8 cellular contexts compared by ENCODE assay signal in genomic region chr2:159030674-159031380, GRCh38.
DNase-seq lines count a peak whose midpoint lies in the region; ATAC-seq and TF ChIP-seq lines count a peak whose summit lies in the region.
"Had no signal": no experiment of that assay in that cellular context is flagged by ENCODE, and none has a peak within 500 bp of the region (broad histone marks: within the 10 kb centered on the region; RNA-seq: fewer than 3 reads in every experiment).

No MANE protein-coding gene starts in this region.

- H3K4me3 ChIP-seq in mesenchymal stem cell (ENCODE audit: insufficient read depth in 1 of 2, low read depth in 1 of 2, low read length in 2 of 2), result no peak overlapping the region
- no peak overlapping the region for H3K4me3 ChIP-seq in aorta (ENCODE audit: low read length in 2 of 2)

- H3K4me3 Mint-ChIP-seq in endothelial cell (ENCODE audit: unreplicated experiment), result no peak overlapping the region

- peak overlapping the region; percentile 60 to 79 for H3K18ac ChIP-seq in mesenchymal stem cell (ENCODE audit: low read depth in 1 of 2, low read length in 2 of 2)

- no peak overlapping the region for H3K23ac ChIP-seq in mesenchymal stem cell (ENCODE audit: low read length in 2 of 2)

- DNase-seq in NCI-H69 (lab: John Stamatoyannopoulos, UW) (peak; percentile 2), endothelial cell (ENCODE audit: low spot score) (no peak), mesenchymal stem cell (peak; percentile 90), aorta (peak in 1 of 2 donors; percentile 58), NCI-H748 (lab: John Stamatoyannopoulos, UW; ENCODE audit: unreplicated experiment) (no peak), SHP77 treated with DMSO at 0.1 percent for 48 hours (lab: John Stamatoyannopoulos, UW) (no peak)
- DNase-seq: activated T-cell treated with anti-CD3 and anti-CD28 coated beads, Interleukin-2, amount 50 U/mL, for 48 hours had no signal

- H3K36me3 Mint-ChIP-seq in endothelial cell (ENCODE audit: low read depth, unreplicated experiment), result peaks cover 12% of the 10 kb centered on the region

- H3K4ac ChIP-seq in mesenchymal stem cell (ENCODE audit: low read depth in 1 of 2, low read length in 2 of 2), result peak overlapping the region; percentile 0 to 49

- peaks cover 14% of the 10 kb centered on the region for H3K4me1 ChIP-seq in mesenchymal stem cell (ENCODE audit: control insufficient read depth, insufficient read depth, low read depth, low read length)
- peaks cover 7 to 20% of the 10 kb centered on the region in 2 donors for H3K4me1 ChIP-seq in aorta (ENCODE audit: control insufficient read depth in 1 of 2, insufficient read depth in 2 of 2, low read length in 2 of 2)

- intact Hi-C loops in aorta (cut with DNase I), result loop anchor here in 1 of 2 donors (5.0 kb wide), 1 partner anchor 64 kb away; the partner anchor contains the start of gene TANC1

- no peak overlapping the region for H2AFZ ChIP-seq in mesenchymal stem cell (ENCODE audit: low read depth, low read length)

- peak; percentile 86 for ATAC-seq in aorta (ENCODE audit: low FRiP score)
- ATAC-seq in HG03097 (IDR thresholded peaks at IDR 0.05; ENCODE audit: low FRiP score, unreplicated experiment), result no peak

- no peak overlapping the region for H2BK5ac ChIP-seq in mesenchymal stem cell (ENCODE audit: low read depth, low read length, poor library complexity, severe bottlenecking)

- peak overlapping the region in 1 of 2 experiments; percentile 60 for H2BK12ac ChIP-seq in mesenchymal stem cell (ENCODE audit: low read length in 2 of 2)

- 0% methylated on average over 2 of the region's 2 CpGs for WGBS in mesenchymal stem cell
- 2 to 4% methylated on average over 2 of the region's 2 CpGs for WGBS in aorta, 2 donors

- H3K27ac ChIP-seq in mesenchymal stem cell (ENCODE audit: low read length, poor library complexity, severe bottlenecking) (peak overlapping the region; percentile 61), aorta (ENCODE audit: low read depth in 1 of 2, low read length in 2 of 2) (peak overlapping the region; percentile 64 to 81)

- no peak overlapping the region for H3K14ac ChIP-seq in mesenchymal stem cell (ENCODE audit: low read length in 2 of 2)

- peak overlapping the region; percentile 5 for H2AK5ac ChIP-seq in mesenchymal stem cell (ENCODE audit: low read length, severe bottlenecking)

- TF ChIP-seq CTCF in endothelial cell (IDR thresholded peaks at IDR 0.05; ENCODE audit: unreplicated experiment), result no peak

- peaks cover 63% of the 10 kb centered on the region for H3K4me1 Mint-ChIP-seq in endothelial cell (ENCODE audit: unreplicated experiment)

- H4K8ac ChIP-seq in mesenchymal stem cell (ENCODE audit: low read length), result peak overlapping the region; percentile 3

- H3K79me1 ChIP-seq in mesenchymal stem cell (replicated peaks; ENCODE audit: low read length, poor library complexity, severe bottlenecking), result peaks cover 28% of the 10 kb centered on the region

- no peak overlapping the region for H3K4me2 ChIP-seq in mesenchymal stem cell (ENCODE audit: low read length, poor library complexity, severe bottlenecking)

- H3K9ac ChIP-seq in mesenchymal stem cell (ENCODE audit: low read length), result peak overlapping the region; percentile 55

- peak overlapping the region; percentile 0 for H4K91ac ChIP-seq in mesenchymal stem cell (ENCODE audit: low read length)

- no peak overlapping the region for H2BK120ac ChIP-seq in mesenchymal stem cell (ENCODE audit: low read depth, low read length)

- H3K27me3 Mint-ChIP-seq in endothelial cell (ENCODE audit: unreplicated experiment), result peaks cover 1% of the 10 kb centered on the region

- H3K9me3 ChIP-seq in mesenchymal stem cell (ENCODE audit: control insufficient read depth, low read length) (no peaks in the 10 kb centered on the region), aorta (ENCODE audit: control insufficient read depth, low read length) (no peaks in the 10 kb centered on the region)

- peak overlapping the region; percentile 87 for H3K27ac Mint-ChIP-seq in endothelial cell (ENCODE audit: unreplicated experiment)

- H3K9me3 Mint-ChIP-seq in endothelial cell (ENCODE audit: unreplicated experiment), result no peaks in the 10 kb centered on the region

- H2BK15ac ChIP-seq in mesenchymal stem cell (ENCODE audit: low read depth, poor library complexity, severe bottlenecking), result peak overlapping the region; percentile 1

- H3K27me3 ChIP-seq in mesenchymal stem cell (ENCODE audit: control insufficient read depth in 1 of 2, insufficient read depth in 1 of 2, low read length in 2 of 2), result no peaks in the 10 kb centered on the region
- no peaks in the 10 kb centered on the region for H3K27me3 ChIP-seq in aorta (ENCODE audit: control insufficient read depth in 1 of 2, insufficient read depth in 2 of 2, low read length in 1 of 2)

- peaks cover 0 to 3% of the 10 kb centered on the region in 2 experiments for H3K36me3 ChIP-seq in mesenchymal stem cell (ENCODE audit: control insufficient read depth in 1 of 2, insufficient read depth in 2 of 2, low read depth in 1 of 2, low read length in 2 of 2)
- H3K36me3 ChIP-seq in aorta (ENCODE audit: control insufficient read depth in 1 of 2, insufficient read depth in 2 of 2, low read length in 1 of 2), result no peaks in the 10 kb centered on the region

Comparison
In these comparisons a context has a peak if more than half of its experiments do, and no peak if none do; other contexts are left out.
1. DNase-seq: peak in NCI-H69 (single experiment) and mesenchymal stem cell (single experiment); none in endothelial cell (single experiment), NCI-H748 (single experiment) and SHP77 treated with DMSO at 0.1 percent for 48 hours (single experiment).